Comparison of ENCODE assay signal across 9 cellular contexts in genomic region chr5:4511996-4512656, GRCh38.
A peak's percentile ranks its signal among the peaks of the same experiment; 100 is the strongest.
DNase-seq lines count a peak whose midpoint lies in the region; TF ChIP-seq lines count a peak whose summit lies in the region.
"Had no signal": no experiment of that assay in that cellular context is flagged by ENCODE, and none has a peak within 500 bp of the region (broad histone marks: within the 10 kb centered on the region; RNA-seq: fewer than 3 reads in every experiment).

No MANE protein-coding gene starts in this region.

- H3K9me3 ChIP-seq in WERI-Rb-1 (ENCODE audit: severe bottlenecking) = no peaks in the 10 kb centered on the region
- H3K9me3 ChIP-seq in thyroid gland = no peaks in the 10 kb centered on the region

- H3K4me1 ChIP-seq in thyroid gland = no peaks in the 10 kb centered on the region

- intact Hi-C loops in thyroid gland (cut with DNase I) = no loop called here

- H3K4me3 ChIP-seq in WERI-Rb-1 (ENCODE audit: low read depth, low read length) (peak overlapping the region; percentile 33), thyroid gland (replicated peaks in 1 of 3) (no peak overlapping the region)

- H3K27ac ChIP-seq in WERI-Rb-1 (no peak overlapping the region), thyroid gland (no peak overlapping the region)

- peaks cover 75% of the 10 kb centered on the region for H3K27me3 ChIP-seq in WERI-Rb-1 (ENCODE audit: insufficient read depth, low read depth, severe bottlenecking)
- no peaks in the 10 kb centered on the region for H3K27me3 ChIP-seq in thyroid gland

- TF ChIP-seq POLR2A in thyroid gland (IDR thresholded peaks at IDR 0.05) = no peak

- peak; percentile 4 for DNase-seq in NCI-H2196 (lab: John Stamatoyannopoulos, UW; ENCODE audit: unreplicated experiment)
- no peak for DNase-seq in NCI-H2196 treated with DMSO at 0.1 percent for 48 hours (lab: John Stamatoyannopoulos, UW; ENCODE audit: unreplicated experiment)
- DNase-seq in WERI-Rb-1 = peak; percentile 85
- peak; percentile 6 for DNase-seq in inferior parietal cortex (ENCODE audit: extremely low spot score)
- peak; percentile 57 to 72 for DNase-seq in thyroid gland
- no peak for DNase-seq in epidermal melanocyte (ENCODE audit: insufficient read length, low spot score)
- DNase-seq in activated gamma-delta T cell (lab: John Stamatoyannopoulos, UW) = no peak
- DNase-seq in CD1c-positive myeloid dendritic cell (ENCODE audit: extremely low spot score) = no peak
- DNase-seq: NCI-H69 had no signal

- WGBS in thyroid gland, 2 donors = 33 to 43% methylated on average over 23 to 25 of the region's 31 CpGs

- TF ChIP-seq CTCF in WERI-Rb-1 (IDR thresholded peaks at IDR 0.05; ENCODE audit: low read depth, low read length) (peak; percentile 97), thyroid gland (IDR thresholded peaks at IDR 0.05) (peak in 5 of 6 experiments; percentile 32 to 73 (median 52))

- H3K36me3 ChIP-seq in WERI-Rb-1 = no peaks in the 10 kb centered on the region
- no peaks in the 10 kb centered on the region for H3K36me3 ChIP-seq in thyroid gland

Comparison
In these comparisons a context has a peak if more than half of its experiments do, and no peak if none do; other contexts are left out.
1. DNase-seq: peak in NCI-H2196 (single experiment), WERI-Rb-1 (single experiment), inferior parietal cortex (single experiment) and thyroid gland (2 of 2); none in NCI-H2196 treated with DMSO at 0.1 percent for 48 hours (single experiment), epidermal melanocyte (single experiment), activated gamma-delta T cell (single experiment) and CD1c-positive myeloid dendritic cell (single experiment).